In genomic region chr3:9704343-9705322, GRCh38 we compare ENCODE assay signal across 8 cellular contexts. TPM values are rescaled to one million over a fixed set of nuclear protein-coding genes. Genes with fewer than 3 reads are reported as not detected.
DNase-seq lines count a peak whose midpoint lies in the region; ATAC-seq and TF ChIP-seq lines count a peak whose summit lies in the region.

No MANE protein-coding gene starts in this region.

- TF ChIP-seq CTCF in esophagus muscularis mucosa (IDR thresholded peaks at IDR 0.05) = no peak

- ATAC-seq in T-helper 17 cell (peak; percentile 38), GM21447 (IDR thresholded peaks at IDR 0.05; ENCODE audit: unreplicated experiment) (no peak), HG02588 (IDR thresholded peaks at IDR 0.05; ENCODE audit: unreplicated experiment) (no peak)
- ATAC-seq in natural killer cell treated with Interleukin-12 subunit alpha and Interleukin-12 subunit beta and Interleukin-15 and Interleukin-18, amount 100 ng/mL, for 72 hours = peak; percentile 52 to 68

- no peak for TF ChIP-seq EP300 in esophagus muscularis mucosa (IDR thresholded peaks at IDR 0.05)

- intact Hi-C loops in esophagus muscularis mucosa (cut with DNase I) = no loop called here

- WGBS in esophagus muscularis mucosa = 1% methylated on average over 21 of the region's 62 CpGs

- peaks cover 12% of the 10 kb centered on the region for H3K4me1 Mint-ChIP-seq in activated T-cell treated with anti-CD3 and anti-CD28 coated beads, Interleukin-2, amount 50 U/mL, for 24 hours (ENCODE audit: low read depth)
- peaks cover 8% of the 10 kb centered on the region for H3K4me1 Mint-ChIP-seq in T-helper 17 cell
- peaks cover 0 to 10% of the 10 kb centered on the region in 2 donors for H3K4me1 Mint-ChIP-seq in natural killer cell treated with Interleukin-12 subunit alpha and Interleukin-12 subunit beta and Interleukin-15 and Interleukin-18, amount 100 ng/mL, for 72 hours (ENCODE audit: low read depth in 2 of 2)

- peaks cover 32% of the 10 kb centered on the region for H3K36me3 Mint-ChIP-seq in activated T-cell treated with anti-CD3 and anti-CD28 coated beads, Interleukin-2, amount 50 U/mL, for 24 hours (ENCODE audit: low read depth)
- H3K36me3 Mint-ChIP-seq in T-helper 17 cell (ENCODE audit: low read depth) = peaks cover 10% of the 10 kb centered on the region
- peaks cover 6% of the 10 kb centered on the region for H3K36me3 Mint-ChIP-seq in natural killer cell treated with Interleukin-12 subunit alpha and Interleukin-12 subunit beta and Interleukin-15 and Interleukin-18, amount 100 ng/mL, for 72 hours

- peak overlapping the region; percentile 53 for H3K4me3 Mint-ChIP-seq in activated T-cell treated with anti-CD3 and anti-CD28 coated beads, Interleukin-2, amount 50 U/mL, for 24 hours
- peak overlapping the region; percentile 77 for H3K4me3 Mint-ChIP-seq in T-helper 17 cell
- no peak overlapping the region for H3K4me3 Mint-ChIP-seq in natural killer cell treated with Interleukin-12 subunit alpha and Interleukin-12 subunit beta and Interleukin-15 and Interleukin-18, amount 100 ng/mL, for 72 hours

- H3K27ac ChIP-seq in esophagus muscularis mucosa (replicated peaks in 1 of 4) = no peak overlapping the region

- H3K9me3 Mint-ChIP-seq in activated T-cell treated with anti-CD3 and anti-CD28 coated beads, Interleukin-2, amount 50 U/mL, for 24 hours = no peaks in the 10 kb centered on the region
- no peaks in the 10 kb centered on the region for H3K9me3 Mint-ChIP-seq in natural killer cell treated with Interleukin-12 subunit alpha and Interleukin-12 subunit beta and Interleukin-15 and Interleukin-18, amount 100 ng/mL, for 72 hours

- DNase-seq in activated T-cell treated with anti-CD3 and anti-CD28 coated beads, Interleukin-2, amount 50 U/mL, for 24 hours = peak; percentile 49
- no peak for DNase-seq in activated T-cell treated with anti-CD3 and anti-CD28 coated beads, Interleukin-2, amount 50 U/mL, for 1 hour
- DNase-seq in T-helper 17 cell (no peak), esophagus muscularis mucosa (ENCODE audit: extremely low spot score) (no peak), SIG-M5 treated with dmso at 0.1 percent for 504 hours (lab: John Stamatoyannopoulos, UW; ENCODE audit: unreplicated experiment) (no peak)
- no peak for DNase-seq in natural killer cell treated with Interleukin-12 subunit alpha and Interleukin-12 subunit beta and Interleukin-15 and Interleukin-18, amount 100 ng/mL, for 72 hours (ENCODE audit: low spot score)

- H3K9me3 ChIP-seq in T-helper 17 cell (ENCODE audit: control insufficient read depth, low read length, poor library complexity, severe bottlenecking) (no peaks in the 10 kb centered on the region), esophagus muscularis mucosa (no peaks in the 10 kb centered on the region)

- peak overlapping the region; percentile 36 to 48 (median 42) for H3K4me3 ChIP-seq in esophagus muscularis mucosa

- no peak for TF ChIP-seq POLR2A in esophagus muscularis mucosa (IDR thresholded peaks at IDR 0.05; ENCODE audit: low read depth)

- peaks cover 14 to 20% (median 20%) of the 10 kb centered on the region in 4 donors for H3K4me1 ChIP-seq in esophagus muscularis mucosa

- no peak overlapping the region for H3K27ac Mint-ChIP-seq in activated T-cell treated with anti-CD3 and anti-CD28 coated beads, Interleukin-2, amount 50 U/mL, for 24 hours
- H3K27ac Mint-ChIP-seq in T-helper 17 cell = peak overlapping the region; percentile 49
- no peak overlapping the region for H3K27ac Mint-ChIP-seq in natural killer cell treated with Interleukin-12 subunit alpha and Interleukin-12 subunit beta and Interleukin-15 and Interleukin-18, amount 100 ng/mL, for 72 hours

- H3K27me3 Mint-ChIP-seq in activated T-cell treated with anti-CD3 and anti-CD28 coated beads, Interleukin-2, amount 50 U/mL, for 24 hours = peaks cover 29% of the 10 kb centered on the region
- peaks cover 10% of the 10 kb centered on the region for H3K27me3 Mint-ChIP-seq in T-helper 17 cell
- H3K27me3 Mint-ChIP-seq in natural killer cell treated with Interleukin-12 subunit alpha and Interleukin-12 subunit beta and Interleukin-15 and Interleukin-18, amount 100 ng/mL, for 72 hours = peaks cover 8 to 9% of the 10 kb centered on the region in 2 donors

- peaks cover 15 to 34% (median 33%) of the 10 kb centered on the region in 4 donors for H3K36me3 ChIP-seq in esophagus muscularis mucosa

- H3K27me3 ChIP-seq in esophagus muscularis mucosa = peaks cover 0 to 27% (median 9%) of the 10 kb centered on the region in 4 donors

RNA-seq across cellular contexts. Expression of gene CPNE9, which starts 1.0 kb away (rescaled TPM):
- total RNA-seq in T-helper 17 cell = not detected
- total RNA-seq in esophagus muscularis mucosa = under 1 TPM in 2 of 4 donors, not detected in 2; 0.33 to 0.42 TPM
- total RNA-seq in natural killer cell treated with Interleukin-12 subunit alpha and Interleukin-12 subunit beta and Interleukin-15 and Interleukin-18, amount 100 ng/mL, for 72 hours = under 1 TPM in 1 of 2 donors, not detected in 1; 0.29 TPM

RNA-seq across cellular contexts. Expression of gene BRPF1, which starts 26.9 kb away (rescaled TPM):
- total RNA-seq in T-helper 17 cell (10 to 100 TPM; 31.8 to 41.0 TPM), esophagus muscularis mucosa (10 to 100 TPM; 16.2 to 23.3 (median 21.1) TPM)
- total RNA-seq in natural killer cell treated with Interleukin-12 subunit alpha and Interleukin-12 subunit beta and Interleukin-15 and Interleukin-18, amount 100 ng/mL, for 72 hours = 10 to 100 TPM; 51.9 to 62.3 TPM

RNA-seq across cellular contexts. Expression of gene OGG1, which starts 45.1 kb away (rescaled TPM):
- 10 to 100 TPM; 18.4 to 22.6 TPM for total RNA-seq in T-helper 17 cell
- total RNA-seq in esophagus muscularis mucosa = 10 to 100 TPM; 18.6 to 28.3 (median 24.9) TPM
- 10 to 100 TPM; 35.9 to 42.5 TPM for total RNA-seq in natural killer cell treated with Interleukin-12 subunit alpha and Interleukin-12 subunit beta and Interleukin-15 and Interleukin-18, amount 100 ng/mL, for 72 hours

RNA-seq across cellular contexts. Expression of gene MTMR14, which starts 55.3 kb away (rescaled TPM):
- total RNA-seq in T-helper 17 cell = 100 to 1,000 TPM in 1 of 2 donors, 10 to 100 TPM in 1; 79.6 to 102 TPM
- 10 to 100 TPM; 14.1 to 27.3 (median 21.1) TPM for total RNA-seq in esophagus muscularis mucosa
- total RNA-seq in natural killer cell treated with Interleukin-12 subunit alpha and Interleukin-12 subunit beta and Interleukin-15 and Interleukin-18, amount 100 ng/mL, for 72 hours = 10 to 100 TPM; 57.3 to 62.4 TPM

Comparison
In these comparisons a context has a peak if more than half of its experiments do, and no peak if none do; other contexts are left out.
1. ATAC-seq: peak in T-helper 17 cell (single experiment) and natural killer cell treated with Interleukin-12 subunit alpha and Interleukin-12 subunit beta and Interleukin-15 and Interleukin-18, amount 100 ng/mL, for 72 hours (2 of 2); none in GM21447 (single experiment) and HG02588 (single experiment).